8 cellular contexts compared by ENCODE assay signal in the genomic region with DNA sequence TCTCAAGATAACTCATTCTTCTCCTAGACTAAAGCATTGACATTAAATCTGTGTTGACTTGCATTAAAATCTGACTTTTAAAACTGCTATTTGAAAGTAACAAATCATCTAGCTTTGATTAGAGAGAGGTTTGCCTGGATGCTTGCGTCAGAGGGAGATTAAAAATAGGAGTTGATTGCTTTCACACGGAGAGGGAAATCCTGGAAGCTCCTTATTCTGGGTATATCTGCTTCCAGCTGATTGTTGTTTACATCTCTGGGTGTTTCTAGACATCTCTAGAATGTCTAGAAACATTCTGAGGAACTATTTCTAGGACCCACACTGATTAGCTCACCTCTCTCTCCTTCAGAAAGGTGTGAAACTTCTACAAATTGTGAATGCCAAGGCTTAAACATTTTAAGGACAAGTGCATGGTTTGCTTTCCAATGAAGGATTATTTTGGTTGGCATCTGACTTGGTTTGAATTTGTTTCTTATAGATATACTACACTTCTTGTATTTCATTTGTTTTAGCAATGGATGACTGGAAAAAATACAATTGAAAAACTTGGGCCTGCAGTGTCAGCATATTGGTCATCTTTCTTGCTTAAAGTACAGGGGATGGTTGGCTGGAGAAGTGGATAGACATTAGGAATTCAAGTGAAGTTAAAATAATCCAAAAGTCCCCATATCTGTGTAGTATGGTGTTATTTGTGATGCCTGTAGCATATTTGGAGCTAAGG. TPM values are rescaled to one million over a fixed set of nuclear protein-coding genes. Genes with fewer than 3 reads are reported as not detected.
DNase-seq lines count a peak whose midpoint lies in the region; ATAC-seq and TF ChIP-seq lines count a peak whose summit lies in the region.

No MANE protein-coding gene starts in this region.

- POLR2A ChIA-PET in OCI-LY7 (lab: Charles Lee), result interaction anchor here (0.8 to 2.1 kb wide), 6 partner anchors 11 to 131 kb away, joined by 3 to 10 read pairs (median 4); no protein-coding TSS in a partner anchor

- no peaks in the 10 kb centered on the region for H3K27me3 Mint-ChIP-seq in CD4-positive, CD25-positive, alpha-beta regulatory T cell
- H3K27me3 Mint-ChIP-seq in effector memory CD8-positive, alpha-beta T cell, result no peaks in the 10 kb centered on the region
- H3K27me3 Mint-ChIP-seq in neural crest cell (ENCODE audit: low read depth), result peaks cover 2% of the 10 kb centered on the region

- H3K4me3 Mint-ChIP-seq in CD4-positive, CD25-positive, alpha-beta regulatory T cell, result peak overlapping the region; percentile 88 to 99 (median 98)
- peak overlapping the region; percentile 95 for H3K4me3 Mint-ChIP-seq in effector memory CD8-positive, alpha-beta T cell
- peak overlapping the region; percentile 98 for H3K4me3 Mint-ChIP-seq in neural crest cell

- ATAC-seq in CD4-positive, CD25-positive, alpha-beta regulatory T cell (ENCODE audit: low read depth in 2 of 2), result no peak
- no peak for ATAC-seq in effector memory CD8-positive, alpha-beta T cell (replicated peaks)
- ATAC-seq in left colon, result no peak

- no TSS peak for BruUV-seq in OCI-LY7 (replicated peaks; lab: Mats Ljungman, UMichigan)

- DNase-seq in CD4-positive, CD25-positive, alpha-beta regulatory T cell, result no peak
- DNase-seq in OCI-LY7 (ENCODE audit: low spot score) (no peak), neural crest cell (ENCODE audit: low read depth, low spot score) (no peak), left colon (no peak), SIG-M5 treated with dmso at 0.1 percent for 504 hours (lab: John Stamatoyannopoulos, UW; ENCODE audit: unreplicated experiment) (no peak), H4 (ENCODE audit: low spot score) (no peak)
- DNase-seq in effector memory CD8-positive, alpha-beta T cell, result no peak
- no peak for DNase-seq in activated CD8-positive, alpha-beta memory T cell treated with anti-CD3 and anti-CD28 coated beads for 24 hours

- peaks cover 34% of the 10 kb centered on the region; the same call in 1 of the 2 replicates for H3K79me2 ChIP-seq in OCI-LY7 (ENCODE audit: insufficient read depth, low read depth, low read length)

- H3K27ac ChIP-seq in CD4-positive, CD25-positive, alpha-beta regulatory T cell (ENCODE audit: insufficient read depth, low read length, poor library complexity, severe bottlenecking), result peak overlapping the region; percentile 85
- no peak overlapping the region for H3K27ac ChIP-seq in OCI-LY7 (ENCODE audit: low read depth, low read length, poor library complexity, severe bottlenecking)

- H3K9me3 Mint-ChIP-seq in CD4-positive, CD25-positive, alpha-beta regulatory T cell, result peaks cover 0 to 3% (median 0%) of the 10 kb centered on the region in 7 donors
- no peaks in the 10 kb centered on the region for H3K9me3 Mint-ChIP-seq in effector memory CD8-positive, alpha-beta T cell
- H3K9me3 Mint-ChIP-seq in neural crest cell, result no peaks in the 10 kb centered on the region

- no peaks in the 10 kb centered on the region for H3K9me3 ChIP-seq in CD4-positive, CD25-positive, alpha-beta regulatory T cell (ENCODE audit: control insufficient read depth in 2 of 2, low read length in 2 of 2)
- no peaks in the 10 kb centered on the region for H3K9me3 ChIP-seq in OCI-LY7 (ENCODE audit: low read length)

- TF ChIP-seq CTCF in OCI-LY7 (conservative IDR thresholded peaks at IDR 0.05; ENCODE audit: low read length) (no peak), neural crest cell (conservative IDR thresholded peaks at IDR 0.05) (no peak)

- no peaks in the 10 kb centered on the region for H3K9me2 ChIP-seq in OCI-LY7 (ENCODE audit: insufficient read depth, low read length)

- H3K27me3 ChIP-seq in CD4-positive, CD25-positive, alpha-beta regulatory T cell (ENCODE audit: control insufficient read depth, insufficient read depth, low read length), result no peaks in the 10 kb centered on the region

- CTCF ChIA-PET in OCI-LY7 (lab: Charles Lee; ENCODE audit: unreplicated experiment), result interaction anchor here (1.9 kb wide), 1 partner anchor 131 kb away, joined by 5 read pairs; no protein-coding TSS in a partner anchor

- H4K20me1 ChIP-seq in OCI-LY7 (ENCODE audit: insufficient read depth, low read length), result peaks cover 14% of the 10 kb centered on the region

- H3K36me3 Mint-ChIP-seq in CD4-positive, CD25-positive, alpha-beta regulatory T cell, result peaks cover 7% of the 10 kb centered on the region
- H3K36me3 Mint-ChIP-seq in effector memory CD8-positive, alpha-beta T cell (ENCODE audit: insufficient read depth), result peaks cover 5% of the 10 kb centered on the region
- H3K36me3 Mint-ChIP-seq in neural crest cell (ENCODE audit: low read depth), result peaks cover 3% of the 10 kb centered on the region

- peak overlapping the region; percentile 95 for H3K4me3 ChIP-seq in CD4-positive, CD25-positive, alpha-beta regulatory T cell (ENCODE audit: low read depth, low read length)
- H3K4me3 ChIP-seq in OCI-LY7 (ENCODE audit: low read depth, low read length, poor library complexity, severe bottlenecking), result peak overlapping the region; percentile 91

- H3K4me2 ChIP-seq in OCI-LY7 (ENCODE audit: low read length), result peak overlapping the region; percentile 80

- no peak overlapping the region for H2AFZ ChIP-seq in OCI-LY7 (ENCODE audit: low read length)

- peak overlapping the region; percentile 72 to 96 (median 87) for H3K27ac Mint-ChIP-seq in CD4-positive, CD25-positive, alpha-beta regulatory T cell
- peak overlapping the region in 1 of 2 donors; percentile 27 for H3K27ac Mint-ChIP-seq in effector memory CD8-positive, alpha-beta T cell
- no peak overlapping the region for H3K27ac Mint-ChIP-seq in neural crest cell (ENCODE audit: unreplicated experiment)

- peaks cover 56% of the 10 kb centered on the region for H3K4me1 ChIP-seq in CD4-positive, CD25-positive, alpha-beta regulatory T cell (ENCODE audit: control insufficient read depth, insufficient read depth, low read length, poor library complexity, severe bottlenecking)
- peaks cover 11% of the 10 kb centered on the region for H3K4me1 ChIP-seq in OCI-LY7 (ENCODE audit: insufficient read depth, low read length, poor library complexity, severe bottlenecking)

- intact Hi-C loops in OCI-LY7 (cut with micrococcal nuclease; ENCODE audit: unreplicated experiment) (no loop called here), left colon (cut with DNase I, micrococcal nuclease) (no loop called here)

- peaks cover 34 to 58% (median 47%) of the 10 kb centered on the region in 4 donors for H3K4me1 Mint-ChIP-seq in CD4-positive, CD25-positive, alpha-beta regulatory T cell
- H3K4me1 Mint-ChIP-seq in effector memory CD8-positive, alpha-beta T cell (ENCODE audit: low read depth in 2 of 2), result peaks cover 29 to 41% of the 10 kb centered on the region in 2 donors
- H3K4me1 Mint-ChIP-seq in neural crest cell, result peaks cover 49% of the 10 kb centered on the region

- H3K36me3 ChIP-seq in CD4-positive, CD25-positive, alpha-beta regulatory T cell (ENCODE audit: control insufficient read depth, insufficient read depth, low read length), result no peaks in the 10 kb centered on the region
- H3K36me3 ChIP-seq in OCI-LY7 (ENCODE audit: insufficient read depth, low read length), result no peaks in the 10 kb centered on the region

RNA-seq across cellular contexts. Expression of a gene that starts 2.1 kb away (rescaled TPM):
- total RNA-seq in CD4-positive, CD25-positive, alpha-beta regulatory T cell, result 47.5 TPM
- 10 to 100 TPM; 12.2 to 19.0 (median 14.8) TPM for polyA plus RNA-seq in CD4-positive, CD25-positive, alpha-beta regulatory T cell
- 17.0 TPM in 2 replicates for total RNA-seq in OCI-LY7 (2014; rRNA removed; shearing (Covaris generic))
- total RNA-seq in OCI-LY7 (2022) (22.3 and 24.1 TPM in 2 replicates), neural crest cell (37.8 and 39.4 TPM in 2 replicates), left colon (10 to 100 TPM; 33.5 to 37.7 TPM)
- total RNA-seq in H4 (2014; rRNA removed; shearing (Covaris generic)), result 9.0 and 13.2 TPM in 2 replicates
